In genomic region chr22:44068422-44069191, GRCh38 we compare ENCODE assay signal across 10 cellular contexts. TPM values are rescaled to one million over a fixed set of nuclear protein-coding genes. Genes with fewer than 3 reads are reported as not detected.
DNase-seq lines count a peak whose midpoint lies in the region; ATAC-seq, FAIRE-seq and TF ChIP-seq lines count a peak whose summit lies in the region.
"Had no signal": no experiment of that assay in that cellular context is flagged by ENCODE, and none has a peak within 500 bp of the region (broad histone marks: within the 10 kb centered on the region; RNA-seq: fewer than 3 reads in every experiment).

No MANE protein-coding gene starts in this region.

- no peak overlapping the region for H2AFZ ChIP-seq in H1 (ENCODE audit: low read length)

- TF ChIP-seq RAD21 in H1 (IDR thresholded peaks at IDR 0.05 in 1 of 2, conservative IDR thresholded peaks at IDR 0.05 in 1 of 2; ENCODE audit: low read depth in 2 of 2, low read length in 2 of 2): no peak

- H3K9ac ChIP-seq in H1 (replicated peaks in 1 of 4; ENCODE audit: extremely low read depth in 1 of 4, low read depth in 3 of 4, low read length in 3 of 4) (no peak overlapping the region), skeletal muscle tissue (ENCODE audit: low read depth in 1 of 3, low read length in 3 of 3) (peak overlapping the region; percentile 30 to 40 (median 32))

- H2AK5ac ChIP-seq in H1 (ENCODE audit: low read depth, low read length): no peak overlapping the region; the same call in 1 of the 2 replicates

- no peak overlapping the region for H3K56ac ChIP-seq in H1 (replicated peaks; ENCODE audit: insufficient read length, low read depth, low read length)

- H3K4me1 ChIP-seq in H1 (replicated peaks in 1 of 4; ENCODE audit: control insufficient read depth in 3 of 4, insufficient read depth in 4 of 4, low read length in 3 of 4) (peaks cover 0 to 10% (median 7%) of the 10 kb centered on the region in 4 experiments; a peak in 5 of 7 replicates), skeletal muscle tissue (ENCODE audit: control insufficient read depth in 3 of 3, insufficient read depth in 3 of 3, low read length in 3 of 3) (peaks cover 27 to 45% (median 41%) of the 10 kb centered on the region in 3 donors)

- peak overlapping the region; percentile 12; the same call in 1 of the 2 replicates for H4K8ac ChIP-seq in H1 (ENCODE audit: extremely low read depth, insufficient read depth, low read length)

- H3K36me3 Mint-ChIP-seq in HFFc6 (ENCODE audit: low read depth): no peaks in the 10 kb centered on the region

- DNase-seq in Kasumi-1 (lab: John Stamatoyannopoulos, UW) (peak; percentile 65 to 67), H1 (ENCODE audit: low read depth in 1 of 2, low spot score in 2 of 2) (no peak), SHP77 (lab: John Stamatoyannopoulos, UW) (no peak), HFFc6 (no peak)
- DNase-seq: activated T-cell treated with anti-CD3 and anti-CD28 coated beads, Interleukin-2, amount 50 U/mL, for 4 hours had no signal

- no peak for TF ChIP-seq POLR2A in H1 (IDR thresholded peaks at IDR 0.05; ENCODE audit: control extremely low read depth in 1 of 2, low read depth in 2 of 2, low read length in 2 of 2)

- TF ChIP-seq CTCF in H1 (IDR thresholded peaks at IDR 0.05; ENCODE audit: control extremely low read depth in 1 of 3, insufficient read depth in 1 of 3, low read depth in 1 of 3, low read length in 3 of 3) (no peak), HFFc6 (IDR thresholded peaks at IDR 0.05) (no peak)

- ATAC-seq in GM18907 (IDR thresholded peaks at IDR 0.05; ENCODE audit: unreplicated experiment) (peak; percentile 58), HG03135 (IDR thresholded peaks at IDR 0.05; ENCODE audit: unreplicated experiment) (no peak), HG02970 (IDR thresholded peaks at IDR 0.05; ENCODE audit: low FRiP score, unreplicated experiment) (no peak)
- ATAC-seq: activated T-cell treated with anti-CD3 and anti-CD28 coated beads, Interleukin-2, amount 50 U/mL, for 4 hours; Panc1 had no signal

- no peaks in the 10 kb centered on the region for H3K79me2 ChIP-seq in H1 (ENCODE audit: control insufficient read depth in 1 of 2, insufficient read depth in 2 of 2, low read length in 2 of 2)

- H3K27me3 ChIP-seq in H1 (replicated peaks in 1 of 4; ENCODE audit: control insufficient read depth in 3 of 4, extremely low read depth in 1 of 4, insufficient read depth in 3 of 4, low read length in 3 of 4) (no peaks in the 10 kb centered on the region), skeletal muscle tissue (ENCODE audit: control insufficient read depth in 3 of 3, insufficient read depth in 3 of 3, low read length in 3 of 3) (no peaks in the 10 kb centered on the region)

- no peak for TF ChIP-seq EP300 in H1 (IDR thresholded peaks at IDR 0.05; ENCODE audit: borderline replicate concordance in 1 of 2, low read depth in 2 of 2, low read length in 2 of 2)

- no peak overlapping the region for H3K4me3 ChIP-seq in H1 (ENCODE audit: extremely low read depth in 1 of 4, insufficient read depth in 2 of 4, low read depth in 3 of 4, low read length in 4 of 4)
- H3K4me3 ChIP-seq in skeletal muscle tissue (ENCODE audit: low read length in 3 of 3): peak overlapping the region in 2 of 3 donors; percentile 22 to 23

- peaks cover 3% of the 10 kb centered on the region for H3K79me1 ChIP-seq in H1 (ENCODE audit: low read depth, low read length)

- no peak overlapping the region for H3K4ac ChIP-seq in H1 (replicated peaks; ENCODE audit: insufficient read length, low read depth, low read length)

- H2BK20ac ChIP-seq in H1 (ENCODE audit: low read length): no peak overlapping the region

- H4K91ac ChIP-seq in H1 (replicated peaks; ENCODE audit: insufficient read length, low read length): no peak overlapping the region

- no peak overlapping the region for H3K14ac ChIP-seq in H1 (ENCODE audit: insufficient read length)

- H4K20me1 ChIP-seq in H1 (replicated peaks in 1 of 2; ENCODE audit: control insufficient read depth in 1 of 2, insufficient read depth in 2 of 2, low read length in 2 of 2): no peaks in the 10 kb centered on the region

- no peak overlapping the region for H2BK15ac ChIP-seq in H1 (ENCODE audit: low read length)

- H2BK5ac ChIP-seq in H1 (ENCODE audit: low read depth, low read length): no peak overlapping the region

- 92% methylated on average over 29 of the region's 30 CpGs; no CpG with 5 or more reads in 1 of the 2 experiments for WGBS in H1 (ENCODE audit: extremely low coverage in 1 of 2, insufficient coverage in 1 of 2, insufficient read length in 1 of 2, insufficient replicate concordance in 2 of 2, low coverage in 1 of 2, low lambda C conversion rate in 2 of 2, missing lambda C conversion rate in 1 of 2), 2 experiments

- POLR2A ChIA-PET in H1 (lab: Charles Lee; ENCODE audit: partially characterized antibody): no interaction called here

- H3K4me1 Mint-ChIP-seq in HFFc6 (ENCODE audit: low read depth): no peaks in the 10 kb centered on the region

- no peak for FAIRE-seq in H1 (lab: Jason Lieb, UNC)

- H2BK12ac ChIP-seq in H1 (ENCODE audit: low read depth, low read length): no peak overlapping the region

- CTCF ChIA-PET in H1 (lab: Charles Lee; ENCODE audit: partially characterized antibody): interaction anchor here (0.5 to 10.6 kb wide), 8 partner anchors 15 to 495 kb away, joined by 3 to 125 read pairs (median 3); no protein-coding TSS in a partner anchor

- no peak overlapping the region for H3K23ac ChIP-seq in H1 (ENCODE audit: insufficient read length)

- no peaks in the 10 kb centered on the region for H3K23me2 ChIP-seq in H1 (ENCODE audit: low read depth, low read length)

- no peaks in the 10 kb centered on the region for H3K9me3 ChIP-seq in H1 (ENCODE audit: insufficient read depth in 2 of 2, low read depth in 1 of 2, low read length in 1 of 2)
- no peaks in the 10 kb centered on the region for H3K9me3 ChIP-seq in skeletal muscle tissue (ENCODE audit: control insufficient read depth in 3 of 3, low read length in 3 of 3)

- H3K27ac ChIP-seq in H1 (ENCODE audit: low read depth, low read length) (no peak overlapping the region), skeletal muscle tissue (ENCODE audit: low read depth, low read length) (peak overlapping the region; percentile 69)

- no peaks in the 10 kb centered on the region; the same call in 1 of the 2 replicates for H3K27me3 Mint-ChIP-seq in HFFc6 (ENCODE audit: insufficient read depth)

- H4K5ac ChIP-seq in H1 (ENCODE audit: insufficient read length, low read depth, low read length): no peak overlapping the region

- H3K4me2 ChIP-seq in H1 (ENCODE audit: insufficient read depth in 1 of 2, low read depth in 2 of 2, low read length in 2 of 2): no peak overlapping the region

- H3K36me3 ChIP-seq in H1 (ENCODE audit: control insufficient read depth in 2 of 4, insufficient read depth in 4 of 4, low read length in 3 of 4): no peaks in the 10 kb centered on the region
- H3K36me3 ChIP-seq in skeletal muscle tissue (ENCODE audit: control insufficient read depth in 3 of 3, insufficient read depth in 3 of 3, low read length in 3 of 3): peaks cover 0 to 2% (median 0%) of the 10 kb centered on the region in 3 donors

- H2BK120ac ChIP-seq in H1 (replicated peaks; ENCODE audit: low read depth, low read length): no peak overlapping the region

- H3K4me3 Mint-ChIP-seq in HFFc6: no peak overlapping the region
- H3K4me3 Mint-ChIP-seq: activated T-cell treated with anti-CD3 and anti-CD28 coated beads, Interleukin-2, amount 50 U/mL, for 4 hours had no signal

- H3K27ac Mint-ChIP-seq in HFFc6: no peak overlapping the region

- no peak overlapping the region for H3K18ac ChIP-seq in H1 (ENCODE audit: extremely low read depth, low read length)

- H3K9me3 Mint-ChIP-seq in HFFc6: no peaks in the 10 kb centered on the region
- H3K9me3 Mint-ChIP-seq: activated T-cell treated with anti-CD3 and anti-CD28 coated beads, Interleukin-2, amount 50 U/mL, for 4 hours had no signal

TF ChIP-seq in H1, 55 proteins besides CTCF, POLR2A, EP300 and RAD21:
- TF ChIP-seq NRF1 (IDR thresholded peaks at IDR 0.05; ENCODE audit: low read depth, low read length) (no peak), MAFK (IDR thresholded peaks at IDR 0.05; ENCODE audit: low read depth, low read length) (no peak), SUZ12 (IDR thresholded peaks at IDR 0.05; ENCODE audit: low read length) (no peak), SP1 (IDR thresholded peaks at IDR 0.05; ENCODE audit: low read depth, low read length) (no peak), RNF2 (IDR thresholded peaks at IDR 0.05; ENCODE audit: borderline replicate concordance, low read depth, low read length, missing control alignments, poor library complexity, severe bottlenecking) (no peak), CHD1 (IDR thresholded peaks at IDR 0.05; ENCODE audit: low read depth, low read length) (no peak), POU5F1 (IDR thresholded peaks at IDR 0.05; ENCODE audit: low read depth, low read length) (no peak), ASH2L (IDR thresholded peaks at IDR 0.05; ENCODE audit: low read length) (no peak), POLR2AphosphoS5 (IDR thresholded peaks at IDR 0.05; ENCODE audit: low read depth, low read length) (no peak), TAF7 (optimal IDR thresholded peaks at IDR 0.05; ENCODE audit: borderline replicate concordance, low read depth, low read length) (no peak), SP4 (IDR thresholded peaks at IDR 0.05; ENCODE audit: low read length) (no peak), RFX5 (IDR thresholded peaks at IDR 0.05; ENCODE audit: borderline replicate concordance, low read depth, low read length) (no peak), BCL11A (IDR thresholded peaks at IDR 0.05; ENCODE audit: low read depth in 2 of 2, low read length in 2 of 2) (no peak), CREB1 (IDR thresholded peaks at IDR 0.05) (no peak)

RNA-seq across cellular contexts. Expression of gene PARVB, which starts 44.5 kb away (rescaled TPM):
- 18.6 and 19.4 TPM in 2 replicates for total RNA-seq in H1 (2021; fragmentation: NEBNext Ultra II Directional; extraction: Animal tissue kit (Norgen Biotek cat#: 25700))
- polyA plus RNA-seq in H1 (2011; rRNA removed): 14.5 and 18.4 TPM in 2 replicates
- 17.5 TPM for polyA plus RNA-seq in H1 (2011; cell fraction: cytosol; rRNA removed)
- polyA plus RNA-seq in H1 (2011; cell fraction: nucleus; rRNA removed): 14.7 TPM
- 10.9 to 16.8 TPM (median 14.0 TPM) in 4 replicates for polyA plus RNA-seq in H1 (2012, experiment 1 of 2)
- 10.7 TPM for polyA plus RNA-seq in H1 (2012, experiment 2 of 2)
- 7.5 TPM for polyA plus RNA-seq in H1 (2013, experiment 1 of 2)
- 7.3 TPM for polyA plus RNA-seq in H1 (2013, experiment 2 of 2)
- 7.6 and 7.7 TPM in 2 replicates for polyA minus RNA-seq in H1 (2011; rRNA and poly(A)+ RNA removed)
- polyA minus RNA-seq in H1 (2011; cell fraction: cytosol; rRNA and poly(A)+ RNA removed): 5.4 TPM
- 2.2 TPM for polyA minus RNA-seq in H1 (2011; cell fraction: nucleus; rRNA and poly(A)+ RNA removed)
- total RNA-seq in skeletal muscle tissue: 11.0 TPM
- 10 to 100 TPM; 36.5 to 44.2 (median 38.9) TPM for total RNA-seq in HFFc6 (2021; fragmentation: NEBNext Ultra II Directional; extraction: Animal tissue kit (Norgen Biotek cat#: 25700))

Comparison
In these comparisons a context has a peak if more than half of its experiments do, and no peak if none do; other contexts are left out.
1. DNase-seq: peak in Kasumi-1 (2 of 2); none in H1 (0 of 2), SHP77 (0 of 2) and HFFc6 (single experiment).
2. H3K4me3 ChIP-seq: peak in skeletal muscle tissue (2 of 3); none in H1 (0 of 4).
3. H3K9ac ChIP-seq: peak in skeletal muscle tissue (3 of 3); none in H1 (0 of 4).